In genomic region chr9:105637787-105638395, GRCh38 we compare ENCODE assay signal across 11 cellular contexts. TPM values are rescaled to one million over a fixed set of nuclear protein-coding genes. Genes with fewer than 3 reads are reported as not detected.
A peak's percentile ranks its signal among the peaks of the same experiment; 100 is the strongest.
DNase-seq lines count a peak whose midpoint lies in the region; ATAC-seq and TF ChIP-seq lines count a peak whose summit lies in the region.
"Had no signal": no experiment of that assay in that cellular context is flagged by ENCODE, and none has a peak within 500 bp of the region (broad histone marks: within the 10 kb centered on the region; RNA-seq: fewer than 3 reads in every experiment).

No MANE protein-coding gene starts in this region.

- CTCF ChIA-PET in BJ (lab: Yijun Ruan, JAX) (interaction anchor here (0.8 to 2.0 kb wide), 6 partner anchors 9 to 81 kb away, joined by 3 to 7 read pairs (median 4); no protein-coding TSS in a partner anchor), HCT116 (lab: Charles Lee) (interaction anchor here (1.0 to 1.1 kb wide), 2 partner anchors 21 to 81 kb away, joined by 4 read pairs; no protein-coding TSS in a partner anchor)

- H3K9me3 ChIP-seq in HCT116 (ENCODE audit: control insufficient read depth in 1 of 2, insufficient read depth in 1 of 2, low read depth in 1 of 2, low read length in 2 of 2): no peaks in the 10 kb centered on the region
- H3K9me3 ChIP-seq in adipocyte (ENCODE audit: control insufficient read depth, low read length): no peaks in the 10 kb centered on the region

- H3K9ac ChIP-seq in HCT116 (ENCODE audit: low read length) (no peak overlapping the region), adipocyte (ENCODE audit: low read length) (no peak overlapping the region)

- H3K4me2 ChIP-seq in HCT116 (ENCODE audit: low read length): no peak overlapping the region

- H4K20me1 ChIP-seq in HCT116 (ENCODE audit: insufficient read depth): no peaks in the 10 kb centered on the region

- H3K4me3 ChIP-seq in BJ (ENCODE audit: low read depth, low read length) (no peak overlapping the region), HCT116 (replicated peaks in 1 of 2; ENCODE audit: low read depth in 1 of 2, low read length in 2 of 2) (no peak overlapping the region), adipocyte (ENCODE audit: low read length) (no peak overlapping the region)

- H2AFZ ChIP-seq in HCT116 (ENCODE audit: low read depth, low read length, poor library complexity, severe bottlenecking): no peak overlapping the region

- H3K36me3 ChIP-seq in BJ (ENCODE audit: control insufficient read depth, insufficient read depth, low read length): no peaks in the 10 kb centered on the region
- H3K36me3 ChIP-seq in HCT116 (ENCODE audit: control insufficient read depth in 1 of 2, insufficient read depth in 2 of 2, low read length in 2 of 2): no peaks in the 10 kb centered on the region
- H3K36me3 ChIP-seq in adipocyte (ENCODE audit: control insufficient read depth, insufficient read depth, low read length, severe bottlenecking): peaks cover 28% of the 10 kb centered on the region

- TF ChIP-seq POLR2A in HCT116 (IDR thresholded peaks at IDR 0.05; ENCODE audit: borderline replicate concordance, extremely low read depth, insufficient read depth, insufficient read length): no peak

- no peaks in the 10 kb centered on the region for H3K27me3 ChIP-seq in BJ (ENCODE audit: control insufficient read depth, insufficient read depth, low read length)
- no peaks in the 10 kb centered on the region for H3K27me3 ChIP-seq in HCT116 (ENCODE audit: insufficient read depth, low read length)
- H3K27me3 ChIP-seq in adipocyte (replicated peaks; ENCODE audit: control insufficient read depth, insufficient read depth, low read length): no peaks in the 10 kb centered on the region

- intact Hi-C loops in HCT116 (cut with micrococcal nuclease): no loop called here

- no peaks in the 10 kb centered on the region for H3K9me2 ChIP-seq in HCT116 (ENCODE audit: insufficient read depth)

- H3K79me2 ChIP-seq in HCT116 (ENCODE audit: insufficient read depth, low read length): no peaks in the 10 kb centered on the region

- no peaks in the 10 kb centered on the region for H3K4me1 ChIP-seq in HCT116 (ENCODE audit: control insufficient read depth in 1 of 2, insufficient read depth in 2 of 2, low read length in 2 of 2)
- no peaks in the 10 kb centered on the region for H3K4me1 ChIP-seq in adipocyte (ENCODE audit: control insufficient read depth, insufficient read depth, low read length)

- TF ChIP-seq RAD21 in HCT116 (IDR thresholded peaks at IDR 0.05; ENCODE audit: low read depth): peak; percentile 16; the same call in 1 of the 2 replicates

- POLR2A ChIA-PET in BJ (lab: Charles Lee): no interaction called here
- POLR2A ChIA-PET in HCT116 (lab: Charles Lee): no interaction called here

- DNase-seq in BJ (ENCODE audit: low read depth) (no peak), HCT116 (ENCODE audit: low read depth, low spot score) (no peak), adipocyte (ENCODE audit: low read depth) (peak; percentile 7), left lobe of liver (ENCODE audit: low spot score) (no peak), SW480 (ENCODE audit: low spot score) (no peak), MV-4-11 (lab: John Stamatoyannopoulos, UW) (no peak), T-helper 9 cell (no peak), RPMI8226 (no peak)
- DNase-seq: stimulated activated CD4-positive, alpha-beta T cell treated with anti-CD3 and anti-CD28 coated beads, Interleukin-2, amount 100 ng/mL, for 24 hours had no signal

- no TSS peak for BruUV-seq in HCT116 (replicated peaks; lab: Mats Ljungman, UMichigan)

- RAD21 ChIA-PET in HCT116 (lab: Charles Lee; ENCODE audit: low non-redundant PET in 1 of 2, low total read pairs in 2 of 2, uncharacterized antibody in 2 of 2, unreplicated experiment in 2 of 2): no interaction called here

- H3K27ac ChIP-seq in HCT116 (ENCODE audit: low read depth, low read length): no peak overlapping the region

- ATAC-seq in HCT116: no peak
- ATAC-seq in left lobe of liver: peak; percentile 28

- TF ChIP-seq CTCF in BJ (IDR thresholded peaks at IDR 0.05; ENCODE audit: insufficient read depth, low read depth, low read length): peak; percentile 46
- peak; percentile 10 to 58 (median 57); a peak in 5 of 6 replicates for TF ChIP-seq CTCF in HCT116 (IDR thresholded peaks at IDR 0.05 in 2 of 3, conservative IDR thresholded peaks at IDR 0.05 in 1 of 3; ENCODE audit: borderline replicate concordance in 1 of 3, insufficient read depth in 1 of 3, low read depth in 2 of 3, low read length in 2 of 3)

TF ChIP-seq in HCT116, 20 proteins besides CTCF, POLR2A, EP300 and RAD21:
- TF ChIP-seq EGR1 (IDR thresholded peaks at IDR 0.05; ENCODE audit: low read depth) (no peak), POLR2AphosphoS5 (IDR thresholded peaks at IDR 0.05; ENCODE audit: low read depth, low read length) (no peak), ATF3 (IDR thresholded peaks at IDR 0.05) (no peak), TCF7L2 (IDR thresholded peaks at IDR 0.05; ENCODE audit: borderline replicate concordance, extremely low read depth, insufficient read depth, insufficient read length) (no peak), ZBTB33 (IDR thresholded peaks at IDR 0.05; ENCODE audit: extremely low read depth, insufficient replicate concordance, low read length) (no peak), REST (IDR thresholded peaks at IDR 0.05; ENCODE audit: low read depth) (no peak), MAX (IDR thresholded peaks at IDR 0.05) (no peak), FOSL1 (IDR thresholded peaks at IDR 0.05; ENCODE audit: low read depth) (no peak)

RNA-seq across cellular contexts. Expression of gene TAL2, which starts 24.4 kb away (rescaled TPM):
- 0.13 TPM in 2 replicates for polyA plus RNA-seq in BJ (2011; rRNA removed)
- not detected in 2 replicates for polyA minus RNA-seq in BJ (2011; rRNA and poly(A)+ RNA removed)
- total RNA-seq in HCT116 (2021; ENCODE audit: unreplicated experiment): not detected
- 0.27 TPM in 1 of 2 replicates, not detected in the other for polyA plus RNA-seq in HCT116 (2012)
- not detected for total RNA-seq in left lobe of liver
- total RNA-seq: activated T-helper 2 cell treated with anti-CD3 and anti-CD28 coated beads, Interferon-gamma antibody, Interleukin-2, Interleukin-4, amounts not matched to agents 10 μg/mL and 5 μg/mL and 100 μg/mL, durations not matched to agents 14 hours and 24 hours and 36 hours; mononuclear cell had no signal

RNA-seq across cellular contexts. Expression of gene TMEM38B, which starts 56.5 kb away (rescaled TPM):
- polyA plus RNA-seq in BJ (2011; rRNA removed): 3.6 and 6.7 TPM in 2 replicates
- polyA minus RNA-seq in BJ (2011; rRNA and poly(A)+ RNA removed): 2.6 and 3.6 TPM in 2 replicates
- total RNA-seq in HCT116 (2021; ENCODE audit: unreplicated experiment) (24.5 TPM), left lobe of liver (12.9 TPM)
- 9.6 and 10.2 TPM in 2 replicates for polyA plus RNA-seq in HCT116 (2012)
